14 cellular contexts compared by ENCODE assay signal in the genomic region with DNA sequence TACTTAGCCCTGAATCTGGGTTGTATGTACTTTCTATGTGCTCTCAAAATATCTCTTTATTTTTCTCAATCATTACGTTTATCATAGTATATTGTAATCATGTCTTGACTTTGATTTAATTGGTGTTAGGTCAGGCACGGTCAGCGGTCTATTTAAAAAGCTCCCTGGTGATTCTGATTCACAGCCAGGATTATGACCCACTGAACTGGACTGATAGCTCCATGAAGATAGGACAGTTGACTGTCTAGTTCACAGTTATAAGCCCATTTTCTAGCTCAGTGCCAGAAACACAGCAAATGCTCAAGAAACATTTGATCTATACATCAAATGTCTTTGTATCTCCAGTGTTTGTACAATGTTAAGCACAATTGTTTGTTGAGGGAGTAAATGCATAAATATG.
"Had no signal": no experiment of that assay in that cellular context is flagged by ENCODE, and none has a peak within 500 bp of the region (broad histone marks: within the 10 kb centered on the region; RNA-seq: fewer than 3 reads in every experiment).

No MANE protein-coding gene starts in this region.

- DNase-seq: activated CD4-positive, alpha-beta T cell treated with anti-CD3 and anti-CD28 coated beads, Interleukin-2, amount 50 U/mL, for 48 hours; activated gamma-delta T cell; activated T-cell treated with anti-CD3 and anti-CD28 coated beads, Interleukin-2, amount 50 U/mL, for 4 hours; amygdala; gastrocnemius medialis; kidney; left ventricle myocardium superior; mesenchymal stem cell; thyroid gland; uterus had no signal

- H3K36me3 Mint-ChIP-seq: activated naive CD8-positive, alpha-beta T cell had no signal

- H3K4me1 ChIP-seq: gastrocnemius medialis, thyroid gland had no signal

- H3K27ac Mint-ChIP-seq: activated naive CD8-positive, alpha-beta T cell; T-helper 2 cell treated with Interferon-gamma antibody and Interleukin-4, amounts not matched to agents 5 μg/mL and 100 μg/mL, for 36 hours had no signal

- ATAC-seq: activated CD4-positive, CD25-positive, alpha-beta regulatory T cell treated with anti-CD3 and anti-CD28 coated beads, Interleukin-2, amount 50 U/mL, for 24 hours; activated T-cell treated with anti-CD3 and anti-CD28 coated beads, Interleukin-2, amount 50 U/mL, for 4 hours had no signal

- H3K4me3 Mint-ChIP-seq: activated naive CD8-positive, alpha-beta T cell; activated T-cell treated with anti-CD3 and anti-CD28 coated beads, Interleukin-2, amount 50 U/mL, for 4 hours; T-helper 2 cell treated with Interferon-gamma antibody and Interleukin-4, amounts not matched to agents 5 μg/mL and 100 μg/mL, for 36 hours had no signal

- H3K27ac ChIP-seq: thyroid gland, uterus had no signal

- H3K9me3 ChIP-seq: gastrocnemius medialis, thyroid gland, uterus had no signal

- H3K36me3 ChIP-seq: gastrocnemius medialis, thyroid gland, uterus had no signal

- H3K4me3 ChIP-seq: gastrocnemius medialis, thyroid gland, uterus had no signal

- FAIRE-seq: colon, kidney had no signal

- H3K9me3 Mint-ChIP-seq: activated T-cell treated with anti-CD3 and anti-CD28 coated beads, Interleukin-2, amount 50 U/mL, for 4 hours; T-helper 2 cell treated with Interferon-gamma antibody and Interleukin-4, amounts not matched to agents 5 μg/mL and 100 μg/mL, for 36 hours had no signal

- H3K27me3 ChIP-seq: gastrocnemius medialis, thyroid gland, uterus had no signal
